ENCODE assay signal across 1 cellular context in the genomic region with DNA sequence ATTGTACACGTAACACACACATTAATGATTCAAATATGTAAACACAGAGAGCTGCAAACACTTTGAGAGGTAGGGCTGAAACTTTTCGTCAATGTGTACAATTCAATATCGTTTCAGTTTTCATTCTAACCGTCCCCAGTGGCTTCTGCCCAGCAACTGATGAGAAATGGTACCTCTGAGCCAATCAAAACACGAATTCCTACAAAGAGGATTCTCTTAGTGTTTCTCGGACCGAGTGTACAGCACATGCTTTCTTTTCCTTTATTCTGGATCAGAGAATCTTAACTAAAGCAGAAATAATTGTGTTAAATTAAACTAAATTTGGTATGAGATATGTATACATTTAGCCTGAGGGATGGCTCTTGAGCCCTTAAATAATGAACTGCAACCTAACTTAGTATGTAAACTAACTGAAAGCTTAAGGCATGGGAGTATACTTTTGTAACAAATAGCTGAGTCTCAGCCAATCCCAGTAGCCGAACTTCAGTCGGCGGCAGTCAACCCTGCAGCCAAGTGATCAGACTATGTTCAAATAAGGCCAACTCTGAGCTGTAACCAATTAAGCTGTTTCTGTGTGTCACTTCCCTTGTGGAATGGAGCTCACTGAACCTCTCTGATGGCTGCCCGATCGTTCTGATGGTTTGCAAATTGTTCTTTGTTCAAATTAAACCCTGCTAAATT.
TF ChIP-seq lines count a peak whose summit lies in the region.

No MANE protein-coding gene starts in this region.

TF ChIP-seq in liver, 16 proteins besides CTCF, POLR2A, EP300 and RAD21 (continued from another document):
- no peak for TF ChIP-seq JUND (IDR thresholded peaks at IDR 0.05)
- TF ChIP-seq FOXA1 (IDR thresholded peaks at IDR 0.05) = no peak
- peak; percentile 15 to 54 for TF ChIP-seq GABPA (IDR thresholded peaks at IDR 0.05 in 1 of 2, conservative IDR thresholded peaks at IDR 0.05 in 1 of 2)
- no peak for TF ChIP-seq NR2F2 (IDR thresholded peaks at IDR 0.05)
- TF ChIP-seq, protein P1, sequence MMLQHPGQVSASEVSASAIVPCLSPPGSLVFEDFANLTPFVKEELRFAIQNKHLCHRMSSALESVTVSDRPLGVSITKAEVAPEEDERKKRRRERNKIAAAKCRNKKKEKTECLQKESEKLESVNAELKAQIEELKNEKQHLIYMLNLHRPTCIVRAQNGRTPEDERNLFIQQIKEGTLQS (IDR thresholded peaks at IDR 0.05) = no peak
- TF ChIP-seq TAF1 (conservative IDR thresholded peaks at IDR 0.05) = peak; percentile 91
- TF ChIP-seq RXRA (IDR thresholded peaks at IDR 0.05) = peak; percentile 55 to 56
- TF ChIP-seq FOXA2 (IDR thresholded peaks at IDR 0.05) = peak; percentile 53
- TF ChIP-seq HNF4A (conservative IDR thresholded peaks at IDR 0.05) = peak; percentile 61 to 63
- TF ChIP-seq, protein P2, sequence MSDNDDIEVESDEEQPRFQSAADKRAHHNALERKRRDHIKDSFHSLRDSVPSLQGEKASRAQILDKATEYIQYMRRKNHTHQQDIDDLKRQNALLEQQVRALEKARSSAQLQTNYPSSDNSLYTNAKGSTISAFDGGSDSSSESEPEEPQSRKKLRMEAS (IDR thresholded peaks at IDR 0.05) = peak; percentile 60
